9 cellular contexts compared by ENCODE assay signal in the genomic region with DNA sequence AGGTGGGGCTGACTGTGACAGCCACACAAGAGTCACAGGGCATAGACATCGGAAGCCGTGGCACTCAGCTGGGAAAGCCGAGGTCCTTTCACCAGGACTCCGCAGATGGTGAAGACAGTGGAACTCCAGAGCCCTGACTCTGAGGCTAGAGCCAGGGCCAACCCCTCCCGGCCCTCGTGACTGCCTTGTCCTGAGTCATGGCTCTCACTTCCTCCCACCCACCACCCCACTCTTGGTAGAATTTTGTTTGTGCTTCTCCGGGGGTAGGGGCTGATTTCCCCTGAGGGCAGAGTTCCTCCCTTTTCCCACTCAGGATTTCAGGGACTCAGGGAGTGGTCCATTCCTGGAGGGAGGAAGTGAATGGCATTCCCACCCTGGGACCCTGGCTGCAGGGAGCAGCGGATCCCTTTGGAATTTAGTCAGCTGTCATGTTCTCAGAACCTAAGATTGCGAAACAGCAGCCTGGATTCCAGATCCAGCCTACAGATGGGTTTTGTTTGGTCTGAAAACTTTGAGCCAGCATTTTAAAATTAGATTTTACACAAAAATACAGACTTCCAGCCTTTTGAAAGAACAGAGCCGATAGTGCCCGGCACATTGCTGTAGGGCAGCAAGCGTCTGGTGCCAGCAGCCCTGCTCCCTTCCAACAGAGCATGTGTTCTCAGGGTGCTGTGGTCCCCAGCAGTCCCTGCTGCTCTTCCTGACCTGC. TPM values are rescaled to one million over a fixed set of nuclear protein-coding genes. Genes with fewer than 3 reads are reported as not detected.
DNase-seq lines count a peak whose midpoint lies in the region; ATAC-seq, FAIRE-seq and TF ChIP-seq lines count a peak whose summit lies in the region.
"Had no signal": no experiment of that assay in that cellular context is flagged by ENCODE, and none has a peak within 500 bp of the region (broad histone marks: within the 10 kb centered on the region; RNA-seq: fewer than 3 reads in every experiment).

No MANE protein-coding gene starts in this region.

- FAIRE-seq in RCC 7860 (lab: Jason Lieb, UNC): no peak

- peak overlapping the region; percentile 73 for H2AFZ ChIP-seq in mammary epithelial cell (ENCODE audit: low read depth, low read length)

- CTCF ChIA-PET in mammary epithelial cell (lab: Charles Lee; ENCODE audit: low non-redundant PET): interaction anchor here (0.6 kb wide), 1 partner anchor 154 kb away, joined by 3 read pairs; no protein-coding TSS in a partner anchor

- 19% methylated on average over 10 of the region's 12 CpGs for WGBS in mammary epithelial cell (ENCODE audit: low coverage, missing lambda C conversion rate)

- no peaks in the 10 kb centered on the region for H3K27me3 Mint-ChIP-seq in stimulated activated naive CD8-positive, alpha-beta T cell treated with anti-CD3 and anti-CD28 coated beads, Interleukin-15, Interleukin-2, amounts not matched to agents 100 ng/mL and 50 ng/mL, for 24 hours
- no peaks in the 10 kb centered on the region for H3K27me3 Mint-ChIP-seq in type B pancreatic cell

- peaks cover 8% of the 10 kb centered on the region for H3K36me3 ChIP-seq in mammary epithelial cell (ENCODE audit: insufficient read depth, low read length)

- H3K4me2 ChIP-seq in mammary epithelial cell (ENCODE audit: insufficient read depth, low read depth, low read length): peak overlapping the region; percentile 26

- TF ChIP-seq CTCF in mammary epithelial cell (conservative IDR thresholded peaks at IDR 0.05 in 1 of 2, IDR thresholded peaks at IDR 0.05 in 1 of 2; ENCODE audit: extremely low read depth in 1 of 2, insufficient read depth in 1 of 2, low read depth in 1 of 2, low read length in 2 of 2) (no peak), type B pancreatic cell (conservative IDR thresholded peaks at IDR 0.05) (no peak)

- H3K9me3 ChIP-seq in mammary epithelial cell (replicated peaks; ENCODE audit: insufficient read depth, low read length): no peaks in the 10 kb centered on the region

- dilution Hi-C loops in mammary epithelial cell (cut with HindIII; ENCODE audit: low sequenced_read_pairs): no loop called here

- peak overlapping the region; percentile 45 for H3K27ac Mint-ChIP-seq in stimulated activated naive CD8-positive, alpha-beta T cell treated with anti-CD3 and anti-CD28 coated beads, Interleukin-15, Interleukin-2, amounts not matched to agents 100 ng/mL and 50 ng/mL, for 24 hours
- H3K27ac Mint-ChIP-seq in type B pancreatic cell: no peak overlapping the region

- H3K27me3 ChIP-seq in mammary epithelial cell (ENCODE audit: insufficient read depth, low read length): no peaks in the 10 kb centered on the region

- ATAC-seq in left lobe of liver: peak; percentile 83

- H3K4me3 ChIP-seq in mammary epithelial cell (replicated peaks in 1 of 3; ENCODE audit: insufficient read depth in 1 of 3, low read depth in 2 of 3, low read length in 3 of 3): no peak overlapping the region

- BruUV-seq in mammary epithelial cell (replicated peaks; lab: Mats Ljungman, UMichigan): no TSS peak

- no peak overlapping the region for H3K27ac ChIP-seq in mammary epithelial cell (ENCODE audit: insufficient read depth, low read depth, low read length)
- H3K27ac ChIP-seq: C4-2B had no signal

- in situ Hi-C loops in mammary epithelial cell (cut with MboI; ENCODE audit: low sequenced_read_pairs in 2 of 2): no loop called here

- no peaks in the 10 kb centered on the region for H4K20me1 ChIP-seq in mammary epithelial cell (ENCODE audit: insufficient read depth, low read length)

- DNase-seq in activated CD4-positive, alpha-beta T cell treated with anti-CD3 and anti-CD28 coated beads, Interleukin-2, amount 50 U/mL, for 48 hours: peak; percentile 42 to 51
- no peak for DNase-seq in activated CD4-positive, alpha-beta T cell treated with anti-CD3 and anti-CD28 coated beads for 4 hours
- DNase-seq in mammary epithelial cell (peak; percentile 37), left lobe of liver (ENCODE audit: low spot score) (peak; percentile 64), cortex of kidney (lab: John Stamatoyannopoulos, UW) (no peak), type B pancreatic cell (ENCODE audit: extremely low spot score, unreplicated experiment) (no peak), RCC 7860 (ENCODE audit: low spot score) (no peak)

- H3K9ac ChIP-seq in mammary epithelial cell (ENCODE audit: insufficient read depth, low read length): no peak overlapping the region

- intact Hi-C loops in mammary epithelial cell (cut with micrococcal nuclease): no loop called here

- H3K4me3 Mint-ChIP-seq in stimulated activated naive CD8-positive, alpha-beta T cell treated with anti-CD3 and anti-CD28 coated beads, Interleukin-15, Interleukin-2, amounts not matched to agents 100 ng/mL and 50 ng/mL, for 24 hours: no peak overlapping the region
- H3K4me3 Mint-ChIP-seq in type B pancreatic cell: no peak overlapping the region

- H3K9me3 Mint-ChIP-seq in stimulated activated naive CD8-positive, alpha-beta T cell treated with anti-CD3 and anti-CD28 coated beads, Interleukin-15, Interleukin-2, amounts not matched to agents 100 ng/mL and 50 ng/mL, for 24 hours: no peaks in the 10 kb centered on the region
- H3K9me3 Mint-ChIP-seq in type B pancreatic cell: no peaks in the 10 kb centered on the region

- H3K4me1 Mint-ChIP-seq in stimulated activated naive CD8-positive, alpha-beta T cell treated with anti-CD3 and anti-CD28 coated beads, Interleukin-15, Interleukin-2, amounts not matched to agents 100 ng/mL and 50 ng/mL, for 24 hours (ENCODE audit: low read depth): peaks cover 14% of the 10 kb centered on the region
- H3K4me1 Mint-ChIP-seq in type B pancreatic cell (ENCODE audit: unreplicated experiment): no peaks in the 10 kb centered on the region

- H3K4me1 ChIP-seq in mammary epithelial cell (ENCODE audit: insufficient read depth, low read length): peaks cover 12% of the 10 kb centered on the region

- H3K79me2 ChIP-seq in mammary epithelial cell (ENCODE audit: insufficient read depth, low read length): no peaks in the 10 kb centered on the region

- H3K36me3 Mint-ChIP-seq in stimulated activated naive CD8-positive, alpha-beta T cell treated with anti-CD3 and anti-CD28 coated beads, Interleukin-15, Interleukin-2, amounts not matched to agents 100 ng/mL and 50 ng/mL, for 24 hours (ENCODE audit: low read depth): peaks cover 42% of the 10 kb centered on the region
- H3K36me3 Mint-ChIP-seq in type B pancreatic cell: peaks cover 12% of the 10 kb centered on the region

RNA-seq across cellular contexts. Expression of a gene that starts 50.7 kb away (rescaled TPM):
- total RNA-seq in mammary epithelial cell (10 to 100 TPM; 10.7 to 62.3 TPM), left lobe of liver (33.1 TPM), type B pancreatic cell (ENCODE audit: low replicate concordance) (55.6 and 103 TPM in 2 replicates)
- 17.8 TPM for polyA plus RNA-seq in mammary epithelial cell
- polyA minus RNA-seq in mammary epithelial cell: 43.6 TPM

Comparison
In these comparisons a context has a peak if more than half of its experiments do, and no peak if none do; other contexts are left out.
1. DNase-seq: peak in activated CD4-positive, alpha-beta T cell treated with anti-CD3 and anti-CD28 coated beads, Interleukin-2, amount 50 U/mL, for 48 hours (2 of 2), mammary epithelial cell (single experiment) and left lobe of liver (single experiment); none in activated CD4-positive, alpha-beta T cell treated with anti-CD3 and anti-CD28 coated beads for 4 hours (0 of 2), cortex of kidney (single experiment), type B pancreatic cell (single experiment) and RCC 7860 (single experiment).